13 cellular contexts compared by ENCODE assay signal in the genomic region with DNA sequence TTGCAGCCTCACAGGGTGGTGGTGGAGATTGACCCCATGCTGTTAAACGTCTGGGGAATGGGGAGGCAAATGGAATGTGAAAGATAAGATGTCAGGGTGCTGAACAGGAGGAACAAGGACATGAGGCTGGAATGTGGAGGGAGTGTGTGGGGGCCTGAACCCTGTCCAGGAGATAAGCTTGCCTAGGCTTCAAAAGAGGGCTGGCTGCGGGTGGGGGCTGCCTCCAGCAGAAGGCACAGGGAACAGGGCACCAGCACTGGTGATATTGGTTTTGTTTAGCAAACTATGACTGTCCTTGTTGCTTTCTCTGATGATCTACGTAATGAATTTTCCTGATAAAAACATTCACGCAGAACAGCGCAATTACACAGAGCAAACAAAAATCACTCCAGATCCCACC.
"Had no signal": no experiment of that assay in that cellular context is flagged by ENCODE, and none has a peak within 500 bp of the region (broad histone marks: within the 10 kb centered on the region; RNA-seq: fewer than 3 reads in every experiment).

No MANE protein-coding gene starts in this region.

- H3K9me3 Mint-ChIP-seq: activated naive CD4-positive, alpha-beta T cell treated with anti-CD3 and anti-CD28 coated beads, Interleukin-2, amount 50 U/mL, for 24 hours; neural progenitor cell; stimulated activated naive B cell treated with anti-CD40 and anti-IgM and Interleukin-4, amounts not matched to agents 10 μg/mL and 1 μg/mL and 100 μg/mL, for 72 hours; T-helper 2 cell treated with Interferon-gamma antibody and Interleukin-4, amounts not matched to agents 5 μg/mL and 100 μg/mL, for 36 hours had no signal

- H3K27ac ChIP-seq: body of pancreas, colonic mucosa, esophagus muscularis mucosa, hepatocyte, neural progenitor cell, ovary, tibial nerve had no signal

- H3K4me1 ChIP-seq: body of pancreas, colonic mucosa, esophagus muscularis mucosa, tibial nerve had no signal

- H3K27me3 ChIP-seq: body of pancreas, colonic mucosa, hepatocyte, neural progenitor cell, ovary had no signal

- H3K4me2 ChIP-seq: hepatocyte, neural progenitor cell had no signal

- ATAC-seq: body of pancreas; stimulated activated naive B cell treated with anti-CD40 and anti-IgM and Interleukin-4, amounts not matched to agents 10 μg/mL and 1 μg/mL and 100 μg/mL, for 72 hours had no signal

- H3K4me3 Mint-ChIP-seq: activated naive CD4-positive, alpha-beta T cell treated with anti-CD3 and anti-CD28 coated beads, Interleukin-2, amount 50 U/mL, for 24 hours; neural progenitor cell; stimulated activated naive B cell treated with anti-CD40 and anti-IgM and Interleukin-4, amounts not matched to agents 10 μg/mL and 1 μg/mL and 100 μg/mL, for 72 hours; T-helper 2 cell treated with Interferon-gamma antibody and Interleukin-4, amounts not matched to agents 5 μg/mL and 100 μg/mL, for 36 hours had no signal

- H3K4me3 ChIP-seq: body of pancreas, colonic mucosa, esophagus muscularis mucosa, hepatocyte, neural progenitor cell, ovary, tibial nerve had no signal

- H3K36me3 ChIP-seq: colonic mucosa, esophagus muscularis mucosa, neural progenitor cell, ovary, tibial nerve had no signal

- H3K9ac ChIP-seq: neural progenitor cell had no signal

- H3K4me1 Mint-ChIP-seq: activated naive CD4-positive, alpha-beta T cell treated with anti-CD3 and anti-CD28 coated beads, Interleukin-2, amount 50 U/mL, for 24 hours had no signal

- H3K36me3 Mint-ChIP-seq: activated naive CD4-positive, alpha-beta T cell treated with anti-CD3 and anti-CD28 coated beads, Interleukin-2, amount 50 U/mL, for 24 hours; neural progenitor cell; stimulated activated naive B cell treated with anti-CD40 and anti-IgM and Interleukin-4, amounts not matched to agents 10 μg/mL and 1 μg/mL and 100 μg/mL, for 72 hours had no signal

- H3K27me3 Mint-ChIP-seq: activated naive CD4-positive, alpha-beta T cell treated with anti-CD3 and anti-CD28 coated beads, Interleukin-2, amount 50 U/mL, for 24 hours had no signal

- H3K27ac Mint-ChIP-seq: activated naive CD4-positive, alpha-beta T cell treated with anti-CD3 and anti-CD28 coated beads, Interleukin-2, amount 50 U/mL, for 24 hours; neural progenitor cell; stimulated activated naive B cell treated with anti-CD40 and anti-IgM and Interleukin-4, amounts not matched to agents 10 μg/mL and 1 μg/mL and 100 μg/mL, for 72 hours; T-helper 2 cell treated with Interferon-gamma antibody and Interleukin-4, amounts not matched to agents 5 μg/mL and 100 μg/mL, for 36 hours had no signal

- DNase-seq: activated T-cell treated with anti-CD3 and anti-CD28 coated beads, Interleukin-2, amount 50 U/mL, for 1 hour; amygdala; caudate nucleus; colonic mucosa; stimulated activated naive B cell treated with anti-CD40 and anti-IgM and Interleukin-4, amounts not matched to agents 10 μg/mL and 1 μg/mL and 100 μg/mL, for 72 hours had no signal

- H3K9me3 ChIP-seq: body of pancreas, colonic mucosa, esophagus muscularis mucosa, ovary, tibial nerve had no signal
